In genomic region chr1:39266269-39266668, GRCh38 we compare ENCODE assay signal across 8 cellular contexts.
DNase-seq lines count a peak whose midpoint lies in the region; ATAC-seq and TF ChIP-seq lines count a peak whose summit lies in the region.

No MANE protein-coding gene starts in this region.

- no peaks in the 10 kb centered on the region for H3K9me2 ChIP-seq in GM23338 (ENCODE audit: insufficient read depth)

- H3K27me3 ChIP-seq in BLaER1 treated with 17β-estradiol and CSF1 and Interleukin-3, amounts not matched to agents 10 nM and 100 nM: no peaks in the 10 kb centered on the region
- H3K27me3 ChIP-seq in GM23338 (ENCODE audit: insufficient read depth): no peaks in the 10 kb centered on the region

- H4K20me1 ChIP-seq in BLaER1 treated with 17β-estradiol and CSF1 and Interleukin-3, amounts not matched to agents 10 nM and 100 nM: peaks cover 0 to 98% (median 38%) of the 10 kb centered on the region in 11 experiments; a peak in 17 of 22 replicates
- no peaks in the 10 kb centered on the region; the same call in 1 of the 2 replicates for H4K20me1 ChIP-seq in GM23338 (replicated peaks; ENCODE audit: insufficient read depth)

- H3K79me2 ChIP-seq in GM23338 (replicated peaks; ENCODE audit: insufficient read depth): peaks cover 93% of the 10 kb centered on the region

- H3K9ac ChIP-seq in BLaER1 treated with 17β-estradiol and CSF1 and Interleukin-3, amounts not matched to agents 10 nM and 100 nM: peak overlapping the region in 1 of 11 experiments; percentile 7; a peak in 2 of 22 replicates

- TF ChIP-seq CTCF in GM23338 (conservative IDR thresholded peaks at IDR 0.05; ENCODE audit: low read depth in 2 of 2) (peak in 1 of 2 experiments; percentile 66; a peak in 3 of 4 replicates), fibroblast of the aortic adventitia (IDR thresholded peaks at IDR 0.05; ENCODE audit: insufficient read depth, low read length) (peak; percentile 24)

- H3K4me1 Mint-ChIP-seq in GM23338: peaks cover 64% of the 10 kb centered on the region

- no peak overlapping the region for H3K4me3 Mint-ChIP-seq in GM23338

- H3K9me3 Mint-ChIP-seq in GM23338: no peaks in the 10 kb centered on the region; the same call in 2 of the 3 replicates

- no peak overlapping the region for H3K27ac Mint-ChIP-seq in GM23338

- peak; percentile 60 for DNase-seq in GM23338 (ENCODE audit: low spot score)
- DNase-seq in RPMI7951 (ENCODE audit: low read depth): peak; percentile 16
- DNase-seq in fibroblast of the aortic adventitia (ENCODE audit: low read depth): no peak
- DNase-seq in NOMO-1 (lab: John Stamatoyannopoulos, UW; ENCODE audit: unreplicated experiment in 2 of 2): no peak
- no peak for DNase-seq in GOT3 (lab: John Stamatoyannopoulos, UW)

- no peak overlapping the region for H3K4me3 ChIP-seq in BLaER1 treated with 17β-estradiol and CSF1 and Interleukin-3, amounts not matched to agents 10 nM and 100 nM
- H3K4me3 ChIP-seq in GM23338: no peak overlapping the region
- H3K4me3 ChIP-seq in fibroblast of the aortic adventitia (ENCODE audit: low read depth, low read length): no peak overlapping the region

- peaks cover 9% of the 10 kb centered on the region for H3K27me3 Mint-ChIP-seq in GM23338 (ENCODE audit: insufficient read depth, low read depth, poor library complexity)

- H3K4me1 ChIP-seq in BLaER1 treated with 17β-estradiol and CSF1 and Interleukin-3, amounts not matched to agents 10 nM and 100 nM: peaks cover 58 to 77% (median 73%) of the 10 kb centered on the region in 10 experiments
- H3K4me1 ChIP-seq in GM23338 (ENCODE audit: insufficient read depth): peaks cover 57% of the 10 kb centered on the region

- H3K9me3 ChIP-seq in BLaER1 treated with 17β-estradiol and CSF1 and Interleukin-3, amounts not matched to agents 10 nM and 100 nM (replicated peaks in 1 of 11): no peaks in the 10 kb centered on the region

- 0 out of 2 replicates have a peak, but pooled peaks cover 2% of the 10 kb centered on the region for H3F3A ChIP-seq in GM23338 (replicated peaks; ENCODE audit: low read depth)

- H3K27ac ChIP-seq in BLaER1 treated with 17β-estradiol and CSF1 and Interleukin-3, amounts not matched to agents 10 nM and 100 nM: peak overlapping the region in 3 of 11 experiments; percentile 4 to 89 (median 8); a peak in 1 of 22 replicates
- H3K27ac ChIP-seq in GM23338 (ENCODE audit: low read depth): peak overlapping the region; percentile 29; the same call in 1 of the 2 replicates

- no peaks in the 10 kb centered on the region for H3K36me3 Mint-ChIP-seq in GM23338 (ENCODE audit: low read depth)

- peak overlapping the region in 9 of 11 experiments; percentile 26 to 99 (median 98); a peak in 17 of 22 replicates for H3K4me2 ChIP-seq in BLaER1 treated with 17β-estradiol and CSF1 and Interleukin-3, amounts not matched to agents 10 nM and 100 nM
- H3K4me2 ChIP-seq in GM23338: no peak overlapping the region

- ATAC-seq in GM23338 (peak; percentile 53), GM21381 (IDR thresholded peaks at IDR 0.05; ENCODE audit: unreplicated experiment) (no peak), GM18868 (IDR thresholded peaks at IDR 0.05; ENCODE audit: unreplicated experiment) (no peak)

- peaks cover 4 to 44% (median 13%) of the 10 kb centered on the region in 11 experiments; a peak in 17 of 22 replicates for H3K36me3 ChIP-seq in BLaER1 treated with 17β-estradiol and CSF1 and Interleukin-3, amounts not matched to agents 10 nM and 100 nM
- no peaks in the 10 kb centered on the region for H3K36me3 ChIP-seq in GM23338 (ENCODE audit: insufficient read depth)

- H2AFZ ChIP-seq in GM23338: no peak overlapping the region

TF ChIP-seq in GM23338, 12 proteins besides CTCF, POLR2A, EP300 and RAD21:
- TF ChIP-seq POLR2AphosphoS5 (IDR thresholded peaks at IDR 0.05; ENCODE audit: low read depth) (no peak), REST (IDR thresholded peaks at IDR 0.05; ENCODE audit: unreplicated experiment) (no peak), NANOG (IDR thresholded peaks at IDR 0.05; ENCODE audit: borderline replicate concordance) (no peak), ZNF331 (CRISPR knock-in tag; IDR thresholded peaks at IDR 0.05; ENCODE audit: low read depth) (no peak), CREB1 (CRISPR knock-in tag; IDR thresholded peaks at IDR 0.05; ENCODE audit: low read depth) (no peak), EZH2 (IDR thresholded peaks at IDR 0.05; ENCODE audit: low read depth, unreplicated experiment) (no peak)
TF ChIP-seq in GM23338: peak in this region for 0.

Comparison
In these comparisons a context has a peak if more than half of its experiments do, and no peak if none do; other contexts are left out.
1. DNase-seq: peak in GM23338 (single experiment) and RPMI7951 (single experiment); none in fibroblast of the aortic adventitia (single experiment), NOMO-1 (0 of 2) and GOT3 (single experiment).